ENCODE assay signal across 11 cellular contexts in the genomic region with DNA sequence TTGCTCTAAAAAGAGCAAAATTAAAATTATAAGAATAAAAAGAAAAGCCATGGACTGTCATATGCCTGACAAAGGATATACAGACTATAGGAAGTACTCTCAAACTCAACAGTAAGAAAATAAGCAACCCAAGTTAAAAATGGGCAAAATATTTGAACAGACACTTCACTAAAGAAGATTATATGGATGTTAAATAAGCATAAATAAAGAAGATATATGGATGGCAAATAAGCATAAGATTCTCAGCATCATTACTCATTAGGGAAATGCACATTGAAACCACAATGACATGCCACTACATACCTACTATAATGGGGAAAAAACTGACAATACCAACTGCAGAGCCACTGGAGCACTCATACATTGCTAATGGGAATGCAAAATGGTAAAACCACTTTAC. TPM values are rescaled to one million over a fixed set of nuclear protein-coding genes. Genes with fewer than 3 reads are reported as not detected.
"Had no signal": no experiment of that assay in that cellular context is flagged by ENCODE, and none has a peak within 500 bp of the region (broad histone marks: within the 10 kb centered on the region; RNA-seq: fewer than 3 reads in every experiment).

No MANE protein-coding gene starts in this region.

- DNase-seq: GM23248, GOT3, H7, H9, HCEC 1CT, HFFc6 had no signal

- H3K36me3 ChIP-seq: HAP-1 had no signal

- H2AFZ ChIP-seq: GM23248, GM23338 had no signal

- H3K4me3 ChIP-seq: GM23248, GM23338, HAP-1 had no signal

- FAIRE-seq: H1, H54 had no signal

- H3K9ac ChIP-seq: GM23248 had no signal

- H3K4me2 ChIP-seq: GM23338 had no signal

- H3K27ac ChIP-seq: GM23248 had no signal

RNA-seq across cellular contexts. Expression of a gene that starts 14.9 kb away (rescaled TPM):
- total RNA-seq: H1, HFFc6 had no signal

RNA-seq across cellular contexts. Expression of a gene that starts 45.7 kb away (rescaled TPM):
- total RNA-seq: GM23248, GM23338, H4, H7, HFFc6 had no signal
- polyA plus RNA-seq: GM23248 had no signal
